Comparison of ENCODE assay signal across 9 cellular contexts in genomic region chr11:72780291-72781062, GRCh38. TPM values are rescaled to one million over a fixed set of nuclear protein-coding genes. Genes with fewer than 3 reads are reported as not detected.
DNase-seq lines count a peak whose midpoint lies in the region; ATAC-seq, FAIRE-seq and TF ChIP-seq lines count a peak whose summit lies in the region.
"Had no signal": no experiment of that assay in that cellular context is flagged by ENCODE, and none has a peak within 500 bp of the region (broad histone marks: within the 10 kb centered on the region; RNA-seq: fewer than 3 reads in every experiment).

No MANE protein-coding gene starts in this region.

- CTCF ChIA-PET in AG04450 (lab: Charles Lee), result interaction anchor here (1.3 kb wide), 1 partner anchor 12 kb away, joined by 4 read pairs; no protein-coding TSS in a partner anchor
- CTCF ChIA-PET in naive thymus-derived CD4-positive, alpha-beta T cell (lab: Charles Lee), result no interaction called here

- no peaks in the 10 kb centered on the region for H3K9me3 ChIP-seq in AG04450 (ENCODE audit: control insufficient read depth, insufficient read depth, low read length)
- no peaks in the 10 kb centered on the region for H3K9me3 ChIP-seq in naive thymus-derived CD4-positive, alpha-beta T cell (ENCODE audit: control insufficient read depth in 2 of 3, low read length in 3 of 3)

- DNase-seq in AG04450 (ENCODE audit: low read depth, low spot score), result no peak
- DNase-seq in HuH-7 (ENCODE audit: low spot score), result peak; percentile 22
- DNase-seq in naive thymus-derived CD4-positive, alpha-beta T cell, result no peak
- DNase-seq in OCI-M1 (lab: John Stamatoyannopoulos, UW), result no peak
- no peak for DNase-seq in SHP77 treated with DMSO at 0.1 percent for 48 hours (lab: John Stamatoyannopoulos, UW)
- no peak for DNase-seq in D721Med (ENCODE audit: insufficient read length, low spot score)
- DNase-seq in D341Med (ENCODE audit: low spot score), result no peak
- DNase-seq: amniotic stem cell had no signal

- POLR2A ChIA-PET in AG04450 (lab: Yijun Ruan, JAX), result no interaction called here
- POLR2A ChIA-PET in naive thymus-derived CD4-positive, alpha-beta T cell (lab: Charles Lee), result interaction anchor here (0.8 to 2.7 kb wide), 3 partner anchors 12 to 58 kb away, joined by 3 to 15 read pairs (median 5); no protein-coding TSS in a partner anchor

- no peaks in the 10 kb centered on the region for H3K36me3 Mint-ChIP-seq in dendritic cell treated with granulocyte-macrophage colony-stimulating factor and Interleukin-4, amounts not matched to agents 40 ng/mL and 50 ng/mL, for 4 days (ENCODE audit: low read depth)
- H3K36me3 Mint-ChIP-seq in naive thymus-derived CD4-positive, alpha-beta T cell, result peaks cover 0 to 4% (median 0%) of the 10 kb centered on the region in 5 donors

- H3K4me3 Mint-ChIP-seq in dendritic cell treated with granulocyte-macrophage colony-stimulating factor and Interleukin-4, amounts not matched to agents 40 ng/mL and 50 ng/mL, for 4 days, result peak overlapping the region; percentile 72
- H3K4me3 Mint-ChIP-seq in naive thymus-derived CD4-positive, alpha-beta T cell, result peak overlapping the region; percentile 26 to 85 (median 65)

- H3K4me1 Mint-ChIP-seq in dendritic cell treated with granulocyte-macrophage colony-stimulating factor and Interleukin-4, amounts not matched to agents 40 ng/mL and 50 ng/mL, for 4 days (ENCODE audit: low read depth), result peaks cover 54% of the 10 kb centered on the region
- peaks cover 23 to 36% (median 35%) of the 10 kb centered on the region in 7 donors for H3K4me1 Mint-ChIP-seq in naive thymus-derived CD4-positive, alpha-beta T cell

- H3K27me3 ChIP-seq in AG04450 (ENCODE audit: control insufficient read depth, insufficient read depth, low read length), result peaks cover 3% of the 10 kb centered on the region
- H3K27me3 ChIP-seq in naive thymus-derived CD4-positive, alpha-beta T cell (ENCODE audit: control insufficient read depth in 2 of 2, insufficient read depth in 2 of 2, low read length in 2 of 2), result no peaks in the 10 kb centered on the region

- H3K36me3 ChIP-seq in naive thymus-derived CD4-positive, alpha-beta T cell (ENCODE audit: control insufficient read depth in 2 of 3, insufficient read depth in 3 of 3, low read length in 3 of 3), result no peaks in the 10 kb centered on the region

- intact Hi-C loops in dendritic cell treated with granulocyte-macrophage colony-stimulating factor and Interleukin-4, amounts not matched to agents 40 ng/mL and 50 ng/mL, for 4 days (cut with micrococcal nuclease), result no loop called here
- intact Hi-C loops in naive thymus-derived CD4-positive, alpha-beta T cell (cut with micrococcal nuclease), result loop anchor here (1.0 to 2.0 kb wide), 4 partner anchors 13 to 34 kb away; partner anchors contain the start of genes ARAP1 (in 2 of the 2) and ATG16L2 (in 1 of the 2)

- no peak for TF ChIP-seq CTCF in AG04450 (IDR thresholded peaks at IDR 0.05; ENCODE audit: low read depth, low read length)
- no peak for TF ChIP-seq CTCF in D721Med (IDR thresholded peaks at IDR 0.05; ENCODE audit: insufficient read depth, missing control alignments)

- no peak for ATAC-seq in naive thymus-derived CD4-positive, alpha-beta T cell

- H3K27ac Mint-ChIP-seq in dendritic cell treated with granulocyte-macrophage colony-stimulating factor and Interleukin-4, amounts not matched to agents 40 ng/mL and 50 ng/mL, for 4 days, result peak overlapping the region; percentile 61
- peak overlapping the region in 4 of 9 donors; percentile 11 to 65 (median 42) for H3K27ac Mint-ChIP-seq in naive thymus-derived CD4-positive, alpha-beta T cell

- no peak for FAIRE-seq in D721Med (lab: Jason Lieb, UNC)

- peaks cover 40% of the 10 kb centered on the region for H3K27me3 Mint-ChIP-seq in dendritic cell treated with granulocyte-macrophage colony-stimulating factor and Interleukin-4, amounts not matched to agents 40 ng/mL and 50 ng/mL, for 4 days
- H3K27me3 Mint-ChIP-seq in naive thymus-derived CD4-positive, alpha-beta T cell, result peaks cover 0 to 6% (median 0%) of the 10 kb centered on the region in 5 donors

- no peak overlapping the region for H3K27ac ChIP-seq in AG04450 (ENCODE audit: low read depth, low read length)
- no peak overlapping the region for H3K27ac ChIP-seq in naive thymus-derived CD4-positive, alpha-beta T cell (ENCODE audit: low read depth, low read length)

- peaks cover 7 to 14% of the 10 kb centered on the region in 2 donors for H3K4me1 ChIP-seq in naive thymus-derived CD4-positive, alpha-beta T cell (ENCODE audit: control insufficient read depth in 2 of 2, insufficient read depth in 2 of 2, low read length in 2 of 2)

- H3K4me3 ChIP-seq in AG04450 (ENCODE audit: low read depth, low read length), result peak overlapping the region; percentile 53
- H3K4me3 ChIP-seq in naive thymus-derived CD4-positive, alpha-beta T cell (ENCODE audit: low read length), result peak overlapping the region; percentile 52

- no peaks in the 10 kb centered on the region for H3K9me3 Mint-ChIP-seq in dendritic cell treated with granulocyte-macrophage colony-stimulating factor and Interleukin-4, amounts not matched to agents 40 ng/mL and 50 ng/mL, for 4 days
- no peaks in the 10 kb centered on the region for H3K9me3 Mint-ChIP-seq in naive thymus-derived CD4-positive, alpha-beta T cell

RNA-seq across cellular contexts. Expression of gene STARD10, which starts 13.4 kb away (rescaled TPM):
- polyA plus RNA-seq in AG04450 (2011; rRNA removed), result 38.4 and 49.0 TPM in 2 replicates
- polyA minus RNA-seq in AG04450 (2011; rRNA and poly(A)+ RNA removed), result 31.1 and 45.9 TPM in 2 replicates
- 10 to 100 TPM; 10.9 to 26.1 (median 16.4) TPM for total RNA-seq in naive thymus-derived CD4-positive, alpha-beta T cell
- 10 to 100 TPM; 18.4 to 20.0 TPM for polyA plus RNA-seq in naive thymus-derived CD4-positive, alpha-beta T cell

RNA-seq across cellular contexts. Expression of gene ARAP1, which starts 28.3 kb away (rescaled TPM):
- polyA plus RNA-seq in AG04450 (2011; rRNA removed), result 52.4 and 74.8 TPM in 2 replicates
- 90.3 and 129 TPM in 2 replicates for polyA minus RNA-seq in AG04450 (2011; rRNA and poly(A)+ RNA removed)
- 100 to 1,000 TPM; 119 to 317 (median 156) TPM for total RNA-seq in naive thymus-derived CD4-positive, alpha-beta T cell
- polyA plus RNA-seq in naive thymus-derived CD4-positive, alpha-beta T cell, result 10 to 100 TPM; 30.4 to 55.3 TPM

RNA-seq across cellular contexts. Expression of gene ATG16L2, which starts 33.7 kb away (rescaled TPM):
- polyA plus RNA-seq in AG04450 (2011; rRNA removed), result 4.2 and 5.3 TPM in 2 replicates
- polyA minus RNA-seq in AG04450 (2011; rRNA and poly(A)+ RNA removed), result 5.6 and 5.8 TPM in 2 replicates
- 100 to 1,000 TPM in 4 of 5 experiments, 10 to 100 TPM in 1; 99.5 to 199 (median 166) TPM for total RNA-seq in naive thymus-derived CD4-positive, alpha-beta T cell
- polyA plus RNA-seq in naive thymus-derived CD4-positive, alpha-beta T cell, result 10 to 100 TPM; 12.8 to 19.9 TPM
